In the genomic region with DNA sequence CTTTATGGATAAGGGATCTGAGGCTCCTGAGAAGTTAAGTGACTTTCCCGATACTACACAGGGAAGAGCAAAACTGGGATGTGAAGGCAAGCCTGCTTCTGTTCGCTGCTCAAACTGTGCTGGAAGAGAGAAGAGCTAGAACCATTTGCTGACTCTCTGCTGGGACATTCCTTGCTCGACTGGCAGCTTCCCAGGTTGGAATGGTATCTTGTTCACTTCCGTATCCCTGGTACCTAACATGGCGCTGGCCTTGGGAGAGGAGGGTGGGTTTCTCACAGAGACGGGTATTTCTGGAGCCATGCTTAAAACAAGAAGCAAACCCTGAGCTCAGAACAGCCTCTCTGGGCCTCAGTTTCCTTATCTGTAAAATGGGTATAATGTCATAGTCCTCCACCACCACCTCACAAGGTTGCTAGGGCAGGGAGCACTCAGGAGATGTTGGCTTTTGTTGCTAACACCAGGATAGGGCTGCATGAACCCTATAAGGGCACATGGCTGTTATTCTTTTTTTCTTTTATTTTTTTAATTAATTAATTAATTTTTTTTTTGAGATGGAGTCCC, we compare ENCODE assay signal across 1 cellular context.
TF ChIP-seq lines count a peak whose summit lies in the region.

No MANE protein-coding gene starts in this region.

TF ChIP-seq in HepG2, 621 proteins besides CTCF, POLR2A, EP300 and RAD21 (continued from another document):
- TF ChIP-seq JDP2 (CRISPR knock-in tag; IDR thresholded peaks at IDR 0.05; ENCODE audit: borderline replicate concordance), result no peak
- TF ChIP-seq, protein P1, sequence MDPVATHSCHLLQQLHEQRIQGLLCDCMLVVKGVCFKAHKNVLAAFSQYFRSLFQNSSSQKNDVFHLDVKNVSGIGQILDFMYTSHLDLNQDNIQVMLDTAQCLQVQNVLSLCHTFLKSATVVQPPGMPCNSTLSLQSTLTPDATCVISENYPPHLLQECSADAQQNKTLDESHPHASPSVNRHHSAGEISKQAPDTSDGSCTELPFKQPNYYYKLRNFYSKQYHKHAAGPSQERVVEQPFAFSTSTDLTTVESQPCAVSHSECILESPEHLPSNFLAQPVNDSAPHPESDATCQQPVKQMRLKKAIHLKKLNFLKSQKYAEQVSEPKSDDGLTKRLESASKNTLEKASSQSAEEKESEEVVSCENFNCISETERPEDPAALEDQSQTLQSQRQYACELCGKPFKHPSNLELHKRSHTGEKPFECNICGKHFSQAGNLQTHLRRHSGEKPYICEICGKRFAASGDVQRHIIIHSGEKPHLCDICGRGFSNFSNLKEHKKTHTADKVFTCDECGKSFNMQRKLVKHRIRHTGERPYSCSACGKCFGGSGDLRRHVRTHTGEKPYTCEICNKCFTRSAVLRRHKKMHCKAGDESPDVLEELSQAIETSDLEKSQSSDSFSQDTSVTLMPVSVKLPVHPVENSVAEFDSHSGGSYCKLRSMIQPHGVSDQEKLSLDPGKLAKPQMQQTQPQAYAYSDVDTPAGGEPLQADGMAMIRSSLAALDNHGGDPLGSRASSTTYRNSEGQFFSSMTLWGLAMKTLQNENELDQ (CRISPR knock-in tag; IDR thresholded peaks at IDR 0.05; ENCODE audit: borderline replicate concordance), result no peak
- no peak for TF ChIP-seq IKZF1 (IDR thresholded peaks at IDR 0.05)
- TF ChIP-seq KLF12 (CRISPR knock-in tag; IDR thresholded peaks at IDR 0.05; ENCODE audit: borderline replicate concordance), result no peak
- TF ChIP-seq, protein P2, sequence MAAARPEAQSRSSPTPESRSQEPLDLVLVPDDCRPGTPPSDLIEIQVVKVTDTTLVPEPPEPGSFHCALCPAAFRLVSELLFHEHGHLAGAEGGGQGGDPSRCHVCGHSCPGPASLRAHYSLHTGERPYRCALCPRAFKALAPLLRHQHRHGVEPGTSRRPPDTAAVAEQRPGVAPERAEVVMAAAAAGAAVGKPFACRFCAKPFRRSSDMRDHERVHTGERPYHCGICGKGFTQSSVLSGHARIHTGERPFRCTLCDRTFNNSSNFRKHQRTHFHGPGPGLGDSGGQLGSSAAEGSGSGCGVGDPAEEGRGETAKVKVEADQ (CRISPR knock-in tag; IDR thresholded peaks at IDR 0.05; ENCODE audit: borderline replicate concordance), result no peak
- no peak for TF ChIP-seq FOXM1 (CRISPR knock-in tag; IDR thresholded peaks at IDR 0.05)
- no peak for TF ChIP-seq ZNF589 (CRISPR knock-in tag; conservative IDR thresholded peaks at IDR 0.05)
- TF ChIP-seq ARHGAP35 (CRISPR knock-in tag; IDR thresholded peaks at IDR 0.05; ENCODE audit: borderline replicate concordance), result no peak
- TF ChIP-seq FOSL1 (CRISPR knock-in tag; IDR thresholded peaks at IDR 0.05; ENCODE audit: borderline replicate concordance), result no peak
- TF ChIP-seq ZNF230 (CRISPR knock-in tag; IDR thresholded peaks at IDR 0.05), result no peak
- TF ChIP-seq EZH2 (conservative IDR thresholded peaks at IDR 0.05; ENCODE audit: low read depth, low read length), result no peak
- no peak for TF ChIP-seq SRSF9 (IDR thresholded peaks at IDR 0.05; ENCODE audit: borderline replicate concordance, insufficient read depth, low read depth, low read length, poor library complexity, severe bottlenecking)
TF ChIP-seq in HepG2: peak in this region for 3.
